Comparison of ENCODE assay signal across 8 cellular contexts in genomic region chr6:13302751-13303667, GRCh38. TPM values are rescaled to one million over a fixed set of nuclear protein-coding genes. Genes with fewer than 3 reads are reported as not detected.
A peak's percentile ranks its signal among the peaks of the same experiment; 100 is the strongest.
DNase-seq lines count a peak whose midpoint lies in the region; ATAC-seq, FAIRE-seq and TF ChIP-seq lines count a peak whose summit lies in the region.

No MANE protein-coding gene starts in this region.

- H3K27ac ChIP-seq in astrocyte (ENCODE audit: low read depth, low read length) (peak overlapping the region; percentile 72), hepatocyte (peak overlapping the region; percentile 74), small intestine (ENCODE audit: low read depth in 1 of 2, low read length in 1 of 2) (peak overlapping the region in 1 of 2 donors; percentile 87)

- H3K4me3 ChIP-seq in astrocyte (ENCODE audit: insufficient read depth, low read depth, low read length) (no peak overlapping the region), hepatocyte (no peak overlapping the region), small intestine (ENCODE audit: low read depth in 1 of 2, low read length in 2 of 2) (no peak overlapping the region)

- H2AFZ ChIP-seq in astrocyte (ENCODE audit: low read depth, low read length) (peak overlapping the region; percentile 13), hepatocyte (no peak overlapping the region)

- ATAC-seq in GM18520 (IDR thresholded peaks at IDR 0.05; ENCODE audit: unreplicated experiment), result peak; percentile 81
- ATAC-seq in HG03045 (IDR thresholded peaks at IDR 0.05; ENCODE audit: unreplicated experiment), result peak; percentile 67

- WGBS in hepatocyte (ENCODE audit: low lambda C conversion rate, missing lambda C conversion rate), result 79% methylated on average over 17 of the region's 17 CpGs
- WGBS in small intestine, 3 donors, result 51 to 53% (median 53%) methylated on average over 17 of the region's 17 CpGs

- peak; percentile 88 for FAIRE-seq in RCC 7860 (lab: Jason Lieb, UNC)
- FAIRE-seq in astrocyte (lab: Jason Lieb, UNC), result peak; percentile 39
- FAIRE-seq in small intestine (lab: Jason Lieb, UNC), result no peak

- H3K4me1 Mint-ChIP-seq in astrocyte (ENCODE audit: low read depth, unreplicated experiment), result peaks cover 24% of the 10 kb centered on the region

- peaks cover 30% of the 10 kb centered on the region for H3K4me1 ChIP-seq in astrocyte (ENCODE audit: insufficient read depth, low read length)
- no peaks in the 10 kb centered on the region for H3K4me1 ChIP-seq in hepatocyte (ENCODE audit: insufficient read depth)
- peaks cover 0 to 6% of the 10 kb centered on the region in 2 donors for H3K4me1 ChIP-seq in small intestine (ENCODE audit: control insufficient read depth in 2 of 2, insufficient read depth in 1 of 2, low read depth in 1 of 2, low read length in 1 of 2)

- no peaks in the 10 kb centered on the region for H3K9me3 Mint-ChIP-seq in astrocyte (ENCODE audit: unreplicated experiment)

- no peaks in the 10 kb centered on the region for H3K27me3 Mint-ChIP-seq in astrocyte (ENCODE audit: low read depth, unreplicated experiment)

- H3K9me3 ChIP-seq in astrocyte (ENCODE audit: insufficient read depth, low read depth, low read length), result no peaks in the 10 kb centered on the region
- H3K9me3 ChIP-seq in hepatocyte (ENCODE audit: low read depth), result no peaks in the 10 kb centered on the region
- no peaks in the 10 kb centered on the region for H3K9me3 ChIP-seq in small intestine (ENCODE audit: control insufficient read depth, low read depth)

- H4K20me1 ChIP-seq in astrocyte (ENCODE audit: insufficient read depth, low read length) (peaks cover 8% of the 10 kb centered on the region), hepatocyte (ENCODE audit: insufficient read depth, poor library complexity, severe bottlenecking) (no peaks in the 10 kb centered on the region)

- peak overlapping the region; percentile 61 for H3K9ac ChIP-seq in astrocyte (ENCODE audit: low read length)

- H3K27me3 ChIP-seq in astrocyte (ENCODE audit: insufficient read depth, low read length) (no peaks in the 10 kb centered on the region), hepatocyte (no peaks in the 10 kb centered on the region), small intestine (ENCODE audit: control insufficient read depth in 2 of 2, insufficient read depth in 2 of 2, low read length in 2 of 2) (no peaks in the 10 kb centered on the region)

- H3K4me2 ChIP-seq in astrocyte (ENCODE audit: low read length) (peak overlapping the region; percentile 66), hepatocyte (peak overlapping the region; percentile 11)

- peak overlapping the region; percentile 99 for H3K27ac Mint-ChIP-seq in astrocyte (ENCODE audit: unreplicated experiment)

- peaks cover 2% of the 10 kb centered on the region for H3K79me2 ChIP-seq in astrocyte (ENCODE audit: insufficient read depth, low read length)
- no peaks in the 10 kb centered on the region for H3K79me2 ChIP-seq in hepatocyte

- peak overlapping the region; percentile 17 for H3K4me3 Mint-ChIP-seq in astrocyte (ENCODE audit: unreplicated experiment)

- no peaks in the 10 kb centered on the region for H3K9me2 ChIP-seq in hepatocyte (replicated peaks; ENCODE audit: insufficient read depth)

- TF ChIP-seq CTCF in astrocyte (IDR thresholded peaks at IDR 0.05; ENCODE audit: insufficient read depth, low read depth, low read length) (no peak), hepatocyte (IDR thresholded peaks at IDR 0.05; ENCODE audit: poor library complexity) (no peak)

- H3K36me3 Mint-ChIP-seq in astrocyte (ENCODE audit: low read depth, unreplicated experiment), result peaks cover 32% of the 10 kb centered on the region

- in situ Hi-C loops in ACHN (cut with HindIII; ENCODE audit: low pct_ligation_motif_present, low pct_unique_long_range_greater_than_20kb, low sequenced_read_pairs), result no loop called here

- H3K36me3 ChIP-seq in astrocyte (ENCODE audit: insufficient read depth, low read length) (peaks cover 14% of the 10 kb centered on the region), hepatocyte (replicated peaks; ENCODE audit: insufficient read depth, low read depth) (no peaks in the 10 kb centered on the region), small intestine (ENCODE audit: control insufficient read depth in 2 of 2, insufficient read depth in 2 of 2, low read length in 2 of 2) (peaks cover 5 to 21% of the 10 kb centered on the region in 2 donors)

- peak; percentile 68 for DNase-seq in ACHN
- DNase-seq in RCC 7860 (ENCODE audit: low spot score), result peak; percentile 96
- DNase-seq in astrocyte (ENCODE audit: low read depth), result peak; percentile 92
- peak; percentile 68 for DNase-seq in hepatocyte (ENCODE audit: low spot score)
- peak; percentile 57 for DNase-seq in small intestine
- no peak for DNase-seq in NCI-H526 treated with DMSO at 0.1 percent for 48 hours (lab: John Stamatoyannopoulos, UW)

RNA-seq across cellular contexts. Expression of gene TBC1D7, which starts 25.3 kb away (rescaled TPM):
- 27.2 and 27.9 TPM in 2 replicates for total RNA-seq in astrocyte
- total RNA-seq in hepatocyte, result 15.5 and 27.8 TPM in 2 replicates
- polyA plus RNA-seq in hepatocyte, result 28.3 and 32.4 TPM in 2 replicates
- polyA plus RNA-seq in small intestine, result 10 to 100 TPM; 10.7 to 23.5 (median 13.2) TPM
